23 cellular contexts compared by ENCODE assay signal in the genomic region with DNA sequence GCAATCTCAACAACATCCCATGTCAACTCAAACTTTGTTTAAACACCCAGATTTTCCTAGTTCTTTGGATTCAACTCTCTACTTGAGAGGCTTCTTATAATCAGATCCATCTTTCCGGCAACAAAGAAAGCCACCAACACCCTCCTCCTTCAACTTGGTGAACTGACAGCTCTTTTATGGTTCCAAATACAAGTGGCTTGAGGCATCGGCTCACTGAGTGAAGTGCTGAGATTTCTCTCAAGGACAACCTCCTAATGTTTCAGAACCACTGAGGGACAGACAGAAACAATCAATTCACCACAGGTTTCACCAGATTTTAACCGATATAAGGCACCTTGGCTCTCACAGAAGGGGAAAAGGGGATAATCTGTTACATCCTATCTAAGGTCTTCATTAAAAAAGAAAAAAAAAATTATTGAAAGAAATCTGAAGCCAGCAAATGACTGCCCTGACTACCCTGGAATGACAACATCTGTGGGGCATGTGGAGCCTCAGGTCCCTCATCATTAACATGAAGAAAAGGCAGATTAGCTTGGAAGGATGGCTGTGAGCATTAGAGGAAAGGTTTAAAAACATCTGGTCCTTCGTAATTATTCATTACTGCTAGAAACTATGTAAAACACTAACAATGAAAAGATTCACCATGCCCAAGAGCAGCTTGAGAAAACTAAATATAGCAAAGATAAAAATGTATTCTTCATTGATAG. TPM values are rescaled to one million over a fixed set of nuclear protein-coding genes. Genes with fewer than 3 reads are reported as not detected.
DNase-seq lines count a peak whose midpoint lies in the region; FAIRE-seq and TF ChIP-seq lines count a peak whose summit lies in the region.
"Had no signal": no experiment of that assay in that cellular context is flagged by ENCODE, and none has a peak within 500 bp of the region (broad histone marks: within the 10 kb centered on the region; RNA-seq: fewer than 3 reads in every experiment).

No MANE protein-coding gene starts in this region.

- no peak overlapping the region for H3K4me3 Mint-ChIP-seq in chondrocyte (ENCODE audit: unreplicated experiment)
- H3K4me3 Mint-ChIP-seq: dendritic cell treated with granulocyte-macrophage colony-stimulating factor and Interleukin-4, amounts not matched to agents 40 ng/mL and 50 ng/mL, for 4 days; nephron had no signal

- H3K36me3 ChIP-seq in GM23248 (ENCODE audit: low read depth) (no peaks in the 10 kb centered on the region), skeletal muscle tissue (ENCODE audit: control insufficient read depth in 3 of 3, insufficient read depth in 3 of 3, low read length in 3 of 3) (no peaks in the 10 kb centered on the region), BE2C (no peaks in the 10 kb centered on the region)
- H3K36me3 ChIP-seq: BLaER1, prostate gland, transverse colon had no signal

- peaks cover 5% of the 10 kb centered on the region for H3K36me3 Mint-ChIP-seq in chondrocyte (ENCODE audit: low read depth)

- 0 out of 2 replicates have a peak, but pooled peaks cover 4% of the 10 kb centered on the region for H4K20me1 ChIP-seq in GM23248 (ENCODE audit: insufficient read depth)
- H4K20me1 ChIP-seq: BLaER1 had no signal

- no peak for FAIRE-seq in RCC 7860 (lab: Jason Lieb, UNC)
- FAIRE-seq: bronchial epithelial cell, endothelial cell of umbilical vein had no signal

- H3K4me1 Mint-ChIP-seq in chondrocyte (ENCODE audit: low read depth), result peaks cover 70% of the 10 kb centered on the region

- H3K4me1 ChIP-seq in GM23248 (ENCODE audit: insufficient read depth), result peaks cover 34% of the 10 kb centered on the region
- peaks cover 21 to 30% (median 26%) of the 10 kb centered on the region in 3 donors for H3K4me1 ChIP-seq in skeletal muscle tissue (ENCODE audit: control insufficient read depth in 3 of 3, insufficient read depth in 3 of 3, low read length in 3 of 3)
- no peaks in the 10 kb centered on the region for H3K4me1 ChIP-seq in BE2C
- H3K4me1 ChIP-seq: prostate gland had no signal

- WGBS in GM23248 (ENCODE audit: low coverage in 1 of 2, low lambda C conversion rate in 2 of 2, missing lambda C conversion rate in 2 of 2), 2 experiments, result 26 to 40% methylated on average over 4 of the region's 4 CpGs

- H3K27me3 ChIP-seq in GM23248 (replicated peaks; ENCODE audit: insufficient read depth), result no peaks in the 10 kb centered on the region
- no peaks in the 10 kb centered on the region for H3K27me3 ChIP-seq in skeletal muscle tissue (ENCODE audit: control insufficient read depth in 3 of 3, insufficient read depth in 3 of 3, low read length in 3 of 3)
- peaks cover 27% of the 10 kb centered on the region for H3K27me3 ChIP-seq in BE2C
- H3K27me3 ChIP-seq: BLaER1, transverse colon had no signal

- no peaks in the 10 kb centered on the region for H3K27me3 Mint-ChIP-seq in chondrocyte (ENCODE audit: low read depth)

- H3K4me2 ChIP-seq in GM23248 (ENCODE audit: unreplicated experiment), result peak overlapping the region; percentile 37
- H3K4me2 ChIP-seq: BLaER1, SK-N-SH had no signal

- H3F3A ChIP-seq in GM23248 (ENCODE audit: insufficient read depth), result peaks cover 9% of the 10 kb centered on the region; the same call in 1 of the 2 replicates

- H3K9ac ChIP-seq in GM23248, result no peak overlapping the region
- H3K9ac ChIP-seq in skeletal muscle tissue (ENCODE audit: low read depth in 1 of 3, low read length in 3 of 3), result no peak overlapping the region
- H3K9ac ChIP-seq: BLaER1, SK-N-SH had no signal

- in situ Hi-C loops in GM23248 (cut with MboI), result no loop called here

- H3K9me3 ChIP-seq in GM23248 (ENCODE audit: low read depth), result no peaks in the 10 kb centered on the region
- no peaks in the 10 kb centered on the region for H3K9me3 ChIP-seq in skeletal muscle tissue (ENCODE audit: control insufficient read depth in 3 of 3, low read length in 3 of 3)
- H3K9me3 ChIP-seq in BE2C, result no peaks in the 10 kb centered on the region
- H3K9me3 ChIP-seq: BLaER1, prostate gland, SK-N-SH, transverse colon had no signal

- peaks cover 100% of the 10 kb centered on the region for H3K79me2 ChIP-seq in GM23248 (ENCODE audit: insufficient read depth)

- no peak overlapping the region for H2AFZ ChIP-seq in GM23248

- TF ChIP-seq CTCF in chondrocyte (IDR thresholded peaks at IDR 0.05) (no peak), BE2C (IDR thresholded peaks at IDR 0.05; ENCODE audit: low read depth, low read length) (no peak)

- H3K27ac Mint-ChIP-seq in chondrocyte (ENCODE audit: unreplicated experiment), result peak overlapping the region; percentile 52
- H3K27ac Mint-ChIP-seq: dendritic cell treated with granulocyte-macrophage colony-stimulating factor and Interleukin-4, amounts not matched to agents 40 ng/mL and 50 ng/mL, for 4 days had no signal

- no peaks in the 10 kb centered on the region for H3K9me3 Mint-ChIP-seq in chondrocyte (ENCODE audit: low read depth)
- H3K9me3 Mint-ChIP-seq: dendritic cell treated with granulocyte-macrophage colony-stimulating factor and Interleukin-4, amounts not matched to agents 40 ng/mL and 50 ng/mL, for 4 days; nephron had no signal

- DNase-seq in GM23248 (peak; percentile 30), chondrocyte (ENCODE audit: low spot score) (no peak), islet precursor cell (peak; percentile 75), RCC 7860 (ENCODE audit: low spot score) (no peak), BE2C (no peak), kidney glomerular epithelial cell (lab: John Stamatoyannopoulos, UW) (no peak)
- DNase-seq: activated CD4-positive, alpha-beta T cell treated with anti-CD3 and anti-CD28 coated beads, Interleukin-2, amount 50 U/mL, for 48 hours; activated gamma-delta T cell; GDM1; GOT3; NCI-H1930; NK-92 treated with Interleukin-12 subunit alpha and Interleukin-12 subunit beta, amount 100 ng/mL, for 24 hours; SK-N-SH; stimulated activated CD4-positive, alpha-beta T cell treated with anti-CD3 and anti-CD28 coated beads, Interleukin-4, amount 100 ng/mL, for 1 hour; stimulated activated naive CD8-positive, alpha-beta T cell treated with anti-CD3 and anti-CD28 coated beads, Interleukin-15, Interleukin-2, amounts not matched to agents 100 U/mL and 50 U/mL, for 24 hours; transverse colon had no signal

- H3K27ac ChIP-seq in GM23248 (no peak overlapping the region), skeletal muscle tissue (ENCODE audit: low read depth, low read length) (peak overlapping the region; percentile 16)
- H3K27ac ChIP-seq: BLaER1, prostate gland had no signal

- H3K4me3 ChIP-seq in GM23248 (no peak overlapping the region), skeletal muscle tissue (ENCODE audit: low read length in 3 of 3) (no peak overlapping the region), BE2C (ENCODE audit: low read depth, low read length) (no peak overlapping the region)
- H3K4me3 ChIP-seq: BLaER1, prostate gland, transverse colon had no signal

- no peaks in the 10 kb centered on the region for H3K9me2 ChIP-seq in GM23248 (ENCODE audit: insufficient read depth)
- H3K9me2 ChIP-seq: SK-N-SH had no signal

RNA-seq across cellular contexts. Expression of gene PTPN14, which starts 50.9 kb away (rescaled TPM):
- 49.1 and 49.8 TPM in 2 replicates for total RNA-seq in GM23248 (2014; rRNA removed; shearing (Covaris generic))
- polyA plus RNA-seq in GM23248 (2016; fragmentation: Nextera tagmentation; extraction: Ambion mirVana), result 38.7 and 41.4 TPM in 2 replicates
- total RNA-seq in chondrocyte (125 to 174 TPM (median 136 TPM) in 3 replicates), skeletal muscle tissue (19.8 TPM)
- 1.0 TPM for polyA plus RNA-seq in BE2C (2012; ENCODE audit: insufficient read depth, insufficient read length, low read depth)

Comparison
In these comparisons a context has a peak if more than half of its experiments do, and no peak if none do; other contexts are left out.
1. DNase-seq: peak in GM23248 (single experiment) and islet precursor cell (single experiment); none in chondrocyte (single experiment), RCC 7860 (single experiment), BE2C (single experiment) and kidney glomerular epithelial cell (single experiment).